In the genomic region with DNA sequence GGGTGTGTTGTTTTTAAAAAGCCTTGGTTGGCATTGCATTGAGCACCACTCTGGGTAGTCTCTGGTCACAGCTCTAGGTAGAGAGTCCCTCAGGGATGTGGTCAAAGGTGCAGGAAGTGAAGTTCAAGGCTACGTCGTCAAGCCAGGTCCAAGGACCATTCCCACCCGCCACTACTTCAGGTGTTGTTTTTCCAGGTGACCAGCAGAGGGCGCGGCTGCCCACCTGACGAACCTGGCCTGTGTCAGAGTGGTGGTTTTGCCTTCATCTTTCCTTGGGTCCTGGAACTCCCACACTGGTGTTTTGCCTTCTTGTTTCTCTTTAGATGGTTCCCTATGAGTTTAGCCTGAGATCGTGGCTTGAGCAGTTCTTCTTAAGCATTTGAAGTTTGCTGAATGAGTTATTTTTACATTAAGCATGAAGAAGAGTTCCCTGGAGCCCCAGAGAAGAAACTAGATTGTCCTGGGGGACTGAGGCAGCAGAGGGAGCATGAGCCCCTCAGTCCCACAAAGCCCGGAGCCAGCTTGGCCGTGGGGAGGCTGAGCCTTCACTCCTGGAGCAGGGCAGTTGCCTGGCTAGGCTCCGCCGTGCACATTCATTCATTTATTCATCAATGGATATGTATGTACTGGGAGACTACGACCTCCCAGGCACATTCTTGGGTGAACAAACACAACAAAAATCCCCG, we compare ENCODE assay signal across 1 cellular context.
TF ChIP-seq lines count a peak whose summit lies in the region.

No MANE protein-coding gene starts in this region.

TF ChIP-seq in HepG2, 621 proteins besides CTCF, POLR2A, EP300 and RAD21 (continued from another document):
- 0 out of 2 replicates have a peak, but pooled peaks have one; percentile 46 for TF ChIP-seq THAP7 (CRISPR knock-in tag; IDR thresholded peaks at IDR 0.05)
- 0 out of 2 replicates have a peak, but pooled peaks have one; percentile 24 for TF ChIP-seq MIER2 (CRISPR knock-in tag; IDR thresholded peaks at IDR 0.05)
- TF ChIP-seq ZNF605 (CRISPR knock-in tag; IDR thresholded peaks at IDR 0.05) = peak; percentile 48; the same call in 1 of the 2 replicates
- no peak for TF ChIP-seq EEA1 (CRISPR knock-in tag; IDR thresholded peaks at IDR 0.05; ENCODE audit: borderline replicate concordance)
- TF ChIP-seq NFE2L1 (CRISPR knock-in tag; IDR thresholded peaks at IDR 0.05; ENCODE audit: borderline replicate concordance) = no peak
- TF ChIP-seq ZMYM2 (CRISPR knock-in tag; IDR thresholded peaks at IDR 0.05) = 0 out of 2 replicates have a peak, but pooled peaks have one; percentile 22
- TF ChIP-seq, protein P1, sequence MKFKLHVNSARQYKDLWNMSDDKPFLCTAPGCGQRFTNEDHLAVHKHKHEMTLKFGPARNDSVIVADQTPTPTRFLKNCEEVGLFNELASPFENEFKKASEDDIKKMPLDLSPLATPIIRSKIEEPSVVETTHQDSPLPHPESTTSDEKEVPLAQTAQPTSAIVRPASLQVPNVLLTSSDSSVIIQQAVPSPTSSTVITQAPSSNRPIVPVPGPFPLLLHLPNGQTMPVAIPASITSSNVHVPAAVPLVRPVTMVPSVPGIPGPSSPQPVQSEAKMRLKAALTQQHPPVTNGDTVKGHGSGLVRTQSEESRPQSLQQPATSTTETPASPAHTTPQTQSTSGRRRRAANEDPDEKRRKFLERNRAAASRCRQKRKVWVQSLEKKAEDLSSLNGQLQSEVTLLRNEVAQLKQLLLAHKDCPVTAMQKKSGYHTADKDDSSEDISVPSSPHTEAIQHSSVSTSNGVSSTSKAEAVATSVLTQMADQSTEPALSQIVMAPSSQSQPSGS (CRISPR knock-in tag; IDR thresholded peaks at IDR 0.05) = no peak
- TF ChIP-seq ZNF619 (CRISPR knock-in tag; IDR thresholded peaks at IDR 0.05) = no peak
- peak; percentile 42; the same call in 1 of the 2 replicates for TF ChIP-seq IRF2 (CRISPR knock-in tag; IDR thresholded peaks at IDR 0.05)
- no peak; the same call in 1 of the 2 replicates for TF ChIP-seq ZNF746 (CRISPR knock-in tag; IDR thresholded peaks at IDR 0.05)
- TF ChIP-seq ZNF549 (CRISPR knock-in tag; IDR thresholded peaks at IDR 0.05) = no peak
- no peak for TF ChIP-seq SAP130 (CRISPR knock-in tag; IDR thresholded peaks at IDR 0.05; ENCODE audit: low read depth)
- TF ChIP-seq MLLT10 (CRISPR knock-in tag; IDR thresholded peaks at IDR 0.05) = no peak
- TF ChIP-seq, protein P2, sequence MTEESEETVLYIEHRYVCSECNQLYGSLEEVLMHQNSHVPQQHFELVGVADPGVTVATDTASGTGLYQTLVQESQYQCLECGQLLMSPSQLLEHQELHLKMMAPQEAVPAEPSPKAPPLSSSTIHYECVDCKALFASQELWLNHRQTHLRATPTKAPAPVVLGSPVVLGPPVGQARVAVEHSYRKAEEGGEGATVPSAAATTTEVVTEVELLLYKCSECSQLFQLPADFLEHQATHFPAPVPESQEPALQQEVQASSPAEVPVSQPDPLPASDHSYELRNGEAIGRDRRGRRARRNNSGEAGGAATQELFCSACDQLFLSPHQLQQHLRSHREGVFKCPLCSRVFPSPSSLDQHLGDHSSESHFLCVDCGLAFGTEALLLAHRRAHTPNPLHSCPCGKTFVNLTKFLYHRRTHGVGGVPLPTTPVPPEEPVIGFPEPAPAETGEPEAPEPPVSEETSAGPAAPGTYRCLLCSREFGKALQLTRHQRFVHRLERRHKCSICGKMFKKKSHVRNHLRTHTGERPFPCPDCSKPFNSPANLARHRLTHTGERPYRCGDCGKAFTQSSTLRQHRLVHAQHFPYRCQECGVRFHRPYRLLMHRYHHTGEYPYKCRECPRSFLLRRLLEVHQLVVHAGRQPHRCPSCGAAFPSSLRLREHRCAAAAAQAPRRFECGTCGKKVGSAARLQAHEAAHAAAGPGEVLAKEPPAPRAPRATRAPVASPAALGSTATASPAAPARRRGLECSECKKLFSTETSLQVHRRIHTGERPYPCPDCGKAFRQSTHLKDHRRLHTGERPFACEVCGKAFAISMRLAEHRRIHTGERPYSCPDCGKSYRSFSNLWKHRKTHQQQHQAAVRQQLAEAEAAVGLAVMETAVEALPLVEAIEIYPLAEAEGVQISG (CRISPR knock-in tag; IDR thresholded peaks at IDR 0.05) = peak; percentile 55
